In the genomic region with DNA sequence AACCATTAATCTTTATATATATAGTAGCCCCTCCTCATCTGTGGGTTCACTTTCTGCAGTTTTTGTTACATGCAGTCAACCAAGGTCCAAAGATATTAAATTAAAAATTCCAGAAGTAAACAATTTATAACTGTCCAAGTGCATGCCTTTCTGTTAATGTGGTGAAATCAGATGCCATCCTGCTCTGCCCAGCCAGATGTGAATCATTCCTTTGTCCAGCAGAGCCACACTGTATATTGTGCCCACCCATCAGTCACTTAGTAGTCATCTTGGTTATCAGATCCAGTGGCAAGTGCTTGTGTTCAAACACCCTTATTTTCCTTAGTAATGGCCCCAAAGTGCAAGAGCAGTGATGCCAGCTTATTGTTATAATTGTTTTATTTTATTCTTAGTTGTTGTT, we compare ENCODE assay signal across 2 cellular contexts.
TF ChIP-seq lines count a peak whose summit lies in the region.

No MANE protein-coding gene starts in this region.

TF ChIP-seq in SK-N-SH treated with all-trans-retinoic acid at 6 μM for 48 hours, 23 proteins besides CTCF, POLR2A, EP300 and RAD21 (continued from another document):
- TF ChIP-seq ESRRG (CRISPR knock-in tag; IDR thresholded peaks at IDR 0.05), result no peak
- TF ChIP-seq ZFP30 (CRISPR knock-in tag; IDR thresholded peaks at IDR 0.05), result no peak
- TF ChIP-seq PPARA (CRISPR knock-in tag; IDR thresholded peaks at IDR 0.05; ENCODE audit: borderline replicate concordance), result no peak
- TF ChIP-seq, protein P1, sequence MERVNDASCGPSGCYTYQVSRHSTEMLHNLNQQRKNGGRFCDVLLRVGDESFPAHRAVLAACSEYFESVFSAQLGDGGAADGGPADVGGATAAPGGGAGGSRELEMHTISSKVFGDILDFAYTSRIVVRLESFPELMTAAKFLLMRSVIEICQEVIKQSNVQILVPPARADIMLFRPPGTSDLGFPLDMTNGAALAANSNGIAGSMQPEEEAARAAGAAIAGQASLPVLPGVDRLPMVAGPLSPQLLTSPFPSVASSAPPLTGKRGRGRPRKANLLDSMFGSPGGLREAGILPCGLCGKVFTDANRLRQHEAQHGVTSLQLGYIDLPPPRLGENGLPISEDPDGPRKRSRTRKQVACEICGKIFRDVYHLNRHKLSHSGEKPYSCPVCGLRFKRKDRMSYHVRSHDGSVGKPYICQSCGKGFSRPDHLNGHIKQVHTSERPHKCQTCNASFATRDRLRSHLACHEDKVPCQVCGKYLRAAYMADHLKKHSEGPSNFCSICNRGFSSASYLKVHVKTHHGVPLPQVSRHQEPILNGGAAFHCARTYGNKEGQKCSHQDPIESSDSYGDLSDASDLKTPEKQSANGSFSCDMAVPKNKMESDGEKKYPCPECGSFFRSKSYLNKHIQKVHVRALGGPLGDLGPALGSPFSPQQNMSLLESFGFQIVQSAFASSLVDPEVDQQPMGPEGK (CRISPR knock-in tag; IDR thresholded peaks at IDR 0.05; ENCODE audit: borderline replicate concordance), result no peak
- TF ChIP-seq OSR1 (CRISPR knock-in tag; IDR thresholded peaks at IDR 0.05), result no peak
- TF ChIP-seq ZC3H10 (CRISPR knock-in tag; IDR thresholded peaks at IDR 0.05), result no peak
- TF ChIP-seq RARB (CRISPR knock-in tag; IDR thresholded peaks at IDR 0.05), result no peak
- TF ChIP-seq GLIS3 (CRISPR knock-in tag; IDR thresholded peaks at IDR 0.05), result no peak
- no peak for TF ChIP-seq ISL1 (CRISPR knock-in tag; IDR thresholded peaks at IDR 0.05)
- TF ChIP-seq BACH2 (CRISPR knock-in tag; IDR thresholded peaks at IDR 0.05; ENCODE audit: borderline replicate concordance), result no peak
- TF ChIP-seq CSDC2 (CRISPR knock-in tag; IDR thresholded peaks at IDR 0.05), result no peak
- TF ChIP-seq SNAI2 (CRISPR knock-in tag; IDR thresholded peaks at IDR 0.05), result no peak

TF ChIP-seq in SK-N-SH, 30 proteins besides CTCF, POLR2A, EP300 and RAD21 (continued from another document):
- TF ChIP-seq, protein P2, sequence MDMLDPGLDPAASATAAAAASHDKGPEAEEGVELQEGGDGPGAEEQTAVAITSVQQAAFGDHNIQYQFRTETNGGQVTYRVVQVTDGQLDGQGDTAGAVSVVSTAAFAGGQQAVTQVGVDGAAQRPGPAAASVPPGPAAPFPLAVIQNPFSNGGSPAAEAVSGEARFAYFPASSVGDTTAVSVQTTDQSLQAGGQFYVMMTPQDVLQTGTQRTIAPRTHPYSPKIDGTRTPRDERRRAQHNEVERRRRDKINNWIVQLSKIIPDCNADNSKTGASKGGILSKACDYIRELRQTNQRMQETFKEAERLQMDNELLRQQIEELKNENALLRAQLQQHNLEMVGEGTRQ (IDR thresholded peaks at IDR 0.05; ENCODE audit: borderline replicate concordance, low read depth, low read length), result no peak
- no peak for TF ChIP-seq RFX5 (IDR thresholded peaks at IDR 0.05; ENCODE audit: low read length)
- TF ChIP-seq, protein P3, sequence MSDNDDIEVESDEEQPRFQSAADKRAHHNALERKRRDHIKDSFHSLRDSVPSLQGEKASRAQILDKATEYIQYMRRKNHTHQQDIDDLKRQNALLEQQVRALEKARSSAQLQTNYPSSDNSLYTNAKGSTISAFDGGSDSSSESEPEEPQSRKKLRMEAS (IDR thresholded peaks at IDR 0.05; ENCODE audit: low read depth), result no peak
- TF ChIP-seq RCOR1 (IDR thresholded peaks at IDR 0.05; ENCODE audit: low read length), result no peak
- no peak for TF ChIP-seq ELF1 (IDR thresholded peaks at IDR 0.05)
- no peak for TF ChIP-seq POLR2AphosphoS5 (IDR thresholded peaks at IDR 0.05; ENCODE audit: low read depth, low read length)
- no peak for TF ChIP-seq SIN3A (IDR thresholded peaks at IDR 0.05; ENCODE audit: borderline replicate concordance, low read depth, low read length)
- TF ChIP-seq, protein P4, sequence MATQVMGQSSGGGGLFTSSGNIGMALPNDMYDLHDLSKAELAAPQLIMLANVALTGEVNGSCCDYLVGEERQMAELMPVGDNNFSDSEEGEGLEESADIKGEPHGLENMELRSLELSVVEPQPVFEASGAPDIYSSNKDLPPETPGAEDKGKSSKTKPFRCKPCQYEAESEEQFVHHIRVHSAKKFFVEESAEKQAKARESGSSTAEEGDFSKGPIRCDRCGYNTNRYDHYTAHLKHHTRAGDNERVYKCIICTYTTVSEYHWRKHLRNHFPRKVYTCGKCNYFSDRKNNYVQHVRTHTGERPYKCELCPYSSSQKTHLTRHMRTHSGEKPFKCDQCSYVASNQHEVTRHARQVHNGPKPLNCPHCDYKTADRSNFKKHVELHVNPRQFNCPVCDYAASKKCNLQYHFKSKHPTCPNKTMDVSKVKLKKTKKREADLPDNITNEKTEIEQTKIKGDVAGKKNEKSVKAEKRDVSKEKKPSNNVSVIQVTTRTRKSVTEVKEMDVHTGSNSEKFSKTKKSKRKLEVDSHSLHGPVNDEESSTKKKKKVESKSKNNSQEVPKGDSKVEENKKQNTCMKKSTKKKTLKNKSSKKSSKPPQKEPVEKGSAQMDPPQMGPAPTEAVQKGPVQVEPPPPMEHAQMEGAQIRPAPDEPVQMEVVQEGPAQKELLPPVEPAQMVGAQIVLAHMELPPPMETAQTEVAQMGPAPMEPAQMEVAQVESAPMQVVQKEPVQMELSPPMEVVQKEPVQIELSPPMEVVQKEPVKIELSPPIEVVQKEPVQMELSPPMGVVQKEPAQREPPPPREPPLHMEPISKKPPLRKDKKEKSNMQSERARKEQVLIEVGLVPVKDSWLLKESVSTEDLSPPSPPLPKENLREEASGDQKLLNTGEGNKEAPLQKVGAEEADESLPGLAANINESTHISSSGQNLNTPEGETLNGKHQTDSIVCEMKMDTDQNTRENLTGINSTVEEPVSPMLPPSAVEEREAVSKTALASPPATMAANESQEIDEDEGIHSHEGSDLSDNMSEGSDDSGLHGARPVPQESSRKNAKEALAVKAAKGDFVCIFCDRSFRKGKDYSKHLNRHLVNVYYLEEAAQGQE (IDR thresholded peaks at IDR 0.05; ENCODE audit: low read depth, low read length), result no peak
- TF ChIP-seq TCF12 (IDR thresholded peaks at IDR 0.05), result no peak
- TF ChIP-seq GABPA (IDR thresholded peaks at IDR 0.05; ENCODE audit: low read depth), result no peak
